Comparison of ENCODE assay signal across 22 cellular contexts in the genomic region with DNA sequence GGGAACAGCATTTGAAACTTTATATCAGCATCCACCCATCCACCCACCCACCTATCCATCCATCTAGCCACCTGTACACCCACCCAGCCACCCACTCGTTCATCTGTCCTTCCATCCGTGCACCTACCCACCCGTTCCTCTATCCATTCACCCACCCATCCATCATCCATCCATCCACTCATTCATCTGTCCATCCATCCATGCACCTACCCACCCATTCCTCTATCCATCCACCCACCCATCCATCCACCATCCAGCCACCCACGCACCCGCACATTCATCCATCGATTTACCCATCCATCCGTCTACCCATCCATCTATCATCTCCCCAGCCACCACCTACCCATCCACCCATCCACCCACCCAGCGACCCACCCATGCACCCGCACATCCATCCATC. TPM values are rescaled to one million over a fixed set of nuclear protein-coding genes. Genes with fewer than 3 reads are reported as not detected.
DNase-seq lines count a peak whose midpoint lies in the region; ATAC-seq, FAIRE-seq and TF ChIP-seq lines count a peak whose summit lies in the region.
"Had no signal": no experiment of that assay in that cellular context is flagged by ENCODE, and none has a peak within 500 bp of the region (broad histone marks: within the 10 kb centered on the region; RNA-seq: fewer than 3 reads in every experiment).

No MANE protein-coding gene starts in this region.

- H3K36me3 ChIP-seq in right lobe of liver: no peaks in the 10 kb centered on the region
- H3K36me3 ChIP-seq in HepG2 (replicated peaks in 1 of 2; ENCODE audit: control insufficient read depth in 1 of 2, insufficient read depth in 2 of 2, low read length in 2 of 2): no peaks in the 10 kb centered on the region
- H3K36me3 ChIP-seq: BE2C had no signal

- no peak overlapping the region for H2AFZ ChIP-seq in HepG2 (ENCODE audit: low read length)
- H2AFZ ChIP-seq: GM23338 had no signal

- no peaks in the 10 kb centered on the region for H3K9me3 ChIP-seq in right lobe of liver
- H3K9me3 ChIP-seq in HepG2 (ENCODE audit: low read length): no peaks in the 10 kb centered on the region
- H3K9me3 ChIP-seq: A549, BE2C had no signal

- TF ChIP-seq EP300 in HepG2 (IDR thresholded peaks at IDR 0.05; ENCODE audit: low read depth in 2 of 2, low read length in 2 of 2) (no peak), HepG2 (CRISPR knock-in tag; IDR thresholded peaks at IDR 0.05; ENCODE audit: borderline replicate concordance) (no peak)

- no peaks in the 10 kb centered on the region for H3K36me3 Mint-ChIP-seq in type B pancreatic cell
- H3K36me3 Mint-ChIP-seq: CD4-positive, alpha-beta memory T cell had no signal

- CTCF ChIA-PET in HepG2 (lab: Yijun Ruan, JAX; ENCODE audit: low intra/inter-chr PET ratio, low total read pairs): no interaction called here

- H3K27ac ChIP-seq in right lobe of liver (no peak overlapping the region), HepG2 (ENCODE audit: extremely low read length, insufficient read depth, low read length) (no peak overlapping the region), coronary artery (no peak overlapping the region)
- H3K27ac ChIP-seq: A549, C4-2B, HL-60 had no signal

- no peak for TF ChIP-seq POLR2A in right lobe of liver (IDR thresholded peaks at IDR 0.05)
- TF ChIP-seq POLR2A in HepG2 (IDR thresholded peaks at IDR 0.05; ENCODE audit: insufficient read depth in 1 of 2, low read depth in 2 of 2, low read length in 2 of 2): no peak

- TF ChIP-seq RAD21 in HepG2 (CRISPR knock-in tag; IDR thresholded peaks at IDR 0.05): no peak

- H3K27me3 Mint-ChIP-seq in type B pancreatic cell: peaks cover 9% of the 10 kb centered on the region
- H3K27me3 Mint-ChIP-seq: CD4-positive, alpha-beta memory T cell had no signal

- H3K27me3 ChIP-seq in right lobe of liver (no peaks in the 10 kb centered on the region), HepG2 (ENCODE audit: control insufficient read depth in 1 of 2, insufficient read depth in 2 of 2, low read length in 2 of 2) (no peaks in the 10 kb centered on the region; a peak in 1 of 5 replicates)
- H3K27me3 ChIP-seq: BE2C had no signal

- H3K4me3 ChIP-seq in right lobe of liver: no peak overlapping the region
- H3K4me3 ChIP-seq in HepG2 (replicated peaks in 1 of 3; ENCODE audit: insufficient read depth in 1 of 3, low read depth in 2 of 3, low read length in 3 of 3): no peak overlapping the region
- no peak overlapping the region for H3K4me3 ChIP-seq in coronary artery
- H3K4me3 ChIP-seq: A549, GM23338, K562 had no signal

- no peaks in the 10 kb centered on the region for H4K20me1 ChIP-seq in HepG2 (ENCODE audit: insufficient read depth, low read length)

- intact Hi-C loops in right lobe of liver (cut with DNase I) (no loop called here), HepG2 (cut with micrococcal nuclease; ENCODE audit: unreplicated experiment) (no loop called here)

- POLR2A ChIA-PET in HepG2 (lab: Yijun Ruan, JAX): no interaction called here

- H3K4me1 ChIP-seq in right lobe of liver: peaks cover 0 to 25% (median 3%) of the 10 kb centered on the region in 4 donors
- peaks cover 13% of the 10 kb centered on the region for H3K4me1 ChIP-seq in HepG2 (ENCODE audit: insufficient read depth, low read length)
- H3K4me1 ChIP-seq: A549, BE2C had no signal

- no peak overlapping the region for H3K9ac ChIP-seq in HepG2 (ENCODE audit: insufficient read depth, low read depth, low read length)

- ATAC-seq in right lobe of liver (no peak), HepG2 (no peak), GM21360 (IDR thresholded peaks at IDR 0.05; ENCODE audit: unreplicated experiment) (no peak), GM18511 (IDR thresholded peaks at IDR 0.05; ENCODE audit: unreplicated experiment) (no peak), HG03571 (IDR thresholded peaks at IDR 0.05; ENCODE audit: unreplicated experiment) (no peak)
- ATAC-seq: A549, GM23338, K562 had no signal

- no peak overlapping the region for H3K27ac Mint-ChIP-seq in type B pancreatic cell
- H3K27ac Mint-ChIP-seq: CD4-positive, alpha-beta memory T cell; GM23338; HFFc6 had no signal

- H3K79me2 ChIP-seq in HepG2 (ENCODE audit: insufficient read depth, low read length): no peaks in the 10 kb centered on the region

- H3K9me3 Mint-ChIP-seq in type B pancreatic cell: no peaks in the 10 kb centered on the region
- H3K9me3 Mint-ChIP-seq: GM23338 had no signal

- DNase-seq in right lobe of liver (peak in 2 of 3 donors; percentile 17 to 24), HepG2 (ENCODE audit: low spot score) (no peak), coronary artery (ENCODE audit: low spot score) (peak; percentile 56), type B pancreatic cell (ENCODE audit: extremely low spot score, unreplicated experiment) (peak; percentile 42)
- DNase-seq: BE2C; CD4-positive, alpha-beta memory T cell; DMS153; DMS79 treated with DMSO at 0.1 percent for 48 hours; EL; HFFc6 had no signal

- 93% methylated on average over 9 of the region's 9 CpGs for WGBS in right lobe of liver (ENCODE audit: insufficient coverage, low coverage, low lambda C conversion rate, missing lambda C conversion rate)
- WGBS in HepG2 (ENCODE audit: low lambda C conversion rate): 85% methylated on average over 9 of the region's 9 CpGs

- no TSS peak for BruUV-seq in HepG2 (replicated peaks; lab: Mats Ljungman, UMichigan)

- in situ Hi-C loops in HepG2 (cut with HindIII; ENCODE audit: extremely low pct_ligation_motif_present, low pct_unique_long_range_greater_than_20kb): no loop called here

- no peak for TF ChIP-seq CTCF in right lobe of liver (IDR thresholded peaks at IDR 0.05)
- TF ChIP-seq CTCF in HepG2 (CRISPR knock-in tag; IDR thresholded peaks at IDR 0.05): no peak
- no peak for TF ChIP-seq CTCF in coronary artery (IDR thresholded peaks at IDR 0.05)
- no peak for TF ChIP-seq CTCF in type B pancreatic cell (conservative IDR thresholded peaks at IDR 0.05)

- FAIRE-seq in HepG2 (lab: Jason Lieb, UNC): no peak
- FAIRE-seq: A549, D721Med, G401.6, GM12892, K562 had no signal

- H3K4me3 Mint-ChIP-seq in type B pancreatic cell: no peak overlapping the region
- H3K4me3 Mint-ChIP-seq: CD4-positive, alpha-beta memory T cell; GM23338; HFFc6 had no signal

- no peak overlapping the region for H3K4me2 ChIP-seq in HepG2 (ENCODE audit: low read depth, low read length)
- H3K4me2 ChIP-seq: A549, GM23338 had no signal

- no peaks in the 10 kb centered on the region for H3K4me1 Mint-ChIP-seq in type B pancreatic cell (ENCODE audit: unreplicated experiment)
- H3K4me1 Mint-ChIP-seq: GM23338 had no signal

TF ChIP-seq in HepG2, 621 proteins besides CTCF, POLR2A, EP300 and RAD21:
- TF ChIP-seq ZNF468 (CRISPR knock-in tag; IDR thresholded peaks at IDR 0.05) (no peak), FOSL1 (CRISPR knock-in tag; IDR thresholded peaks at IDR 0.05; ENCODE audit: borderline replicate concordance) (no peak), JUNB (CRISPR knock-in tag; IDR thresholded peaks at IDR 0.05; ENCODE audit: borderline replicate concordance) (no peak)

RNA-seq across cellular contexts. Expression of a gene that starts 24.8 kb away (rescaled TPM):
- 10 to 100 TPM; 10.6 to 66.4 (median 18.7) TPM for total RNA-seq in right lobe of liver
- 10.4 and 13.6 TPM in 2 replicates for total RNA-seq in HepG2 (2016; rRNA removed; fragmentation: Illumina TruSeq; extraction: Trizol)
- total RNA-seq in HepG2 (2016; cell fraction: cytosol; rRNA removed; fragmentation: Illumina TruSeq; extraction: Trizol; ENCODE audit: low read depth): 6.1 and 8.9 TPM in 2 replicates
- 12.4 and 15.9 TPM in 2 replicates for total RNA-seq in HepG2 (2016; cell fraction: insoluble cytoplasmic fraction; rRNA removed; fragmentation: Illumina TruSeq; extraction: Trizol)
- 11.2 and 12.8 TPM in 2 replicates for total RNA-seq in HepG2 (2016; cell fraction: membrane; rRNA removed; fragmentation: Illumina TruSeq; extraction: Trizol)
- total RNA-seq in HepG2 (2016; cell fraction: nucleus; rRNA removed; fragmentation: Illumina TruSeq; extraction: Trizol): 18.3 and 32.5 TPM in 2 replicates
- 11.8 and 20.9 TPM in 2 replicates for polyA plus RNA-seq in HepG2 (2011; rRNA removed)
- polyA plus RNA-seq in HepG2 (2011; cell fraction: cytosol; rRNA removed): 7.9 and 14.0 TPM in 2 replicates
- 35.4 and 60.5 TPM in 2 replicates for polyA plus RNA-seq in HepG2 (2011; cell fraction: nucleus; rRNA removed)
- 7.9 and 15.6 TPM in 2 replicates for polyA plus RNA-seq in HepG2 (2012)
- polyA plus RNA-seq in HepG2 (2016; cell fraction: cytosol; fragmentation: Illumina TruSeq; extraction: Trizol; ENCODE audit: low read depth): 9.0 and 9.7 TPM in 2 replicates
- 12.7 and 13.9 TPM in 2 replicates for polyA plus RNA-seq in HepG2 (2016; cell fraction: insoluble cytoplasmic fraction; fragmentation: Illumina TruSeq; extraction: Trizol; ENCODE audit: low read depth)
- polyA plus RNA-seq in HepG2 (2016; cell fraction: membrane; fragmentation: Illumina TruSeq; extraction: Trizol; ENCODE audit: low read depth): 12.9 and 14.9 TPM in 2 replicates
- 20.5 and 30.2 TPM in 2 replicates for polyA plus RNA-seq in HepG2 (2016; cell fraction: nucleus; fragmentation: Illumina TruSeq; extraction: Trizol; ENCODE audit: insufficient read depth, low read depth)
- polyA minus RNA-seq in HepG2 (2011; rRNA and poly(A)+ RNA removed; ENCODE audit: low replicate concordance): 0.19 and 17.1 TPM in 2 replicates
- 5.8 and 10.2 TPM in 2 replicates for polyA minus RNA-seq in HepG2 (2011; cell fraction: cytosol; rRNA and poly(A)+ RNA removed)
- 34.9 and 52.0 TPM in 2 replicates for polyA minus RNA-seq in HepG2 (2011; cell fraction: nucleus; rRNA and poly(A)+ RNA removed)
- total RNA-seq in type B pancreatic cell (ENCODE audit: low replicate concordance): 0.88 and 2.4 TPM in 2 replicates
- total RNA-seq: HFFc6, K562 had no signal
- polyA plus RNA-seq: AG04450 had no signal
